ENCODE assay signal across 9 cellular contexts in genomic region chr17:35795871-35796265, GRCh38. TPM values are rescaled to one million over a fixed set of nuclear protein-coding genes. Genes with fewer than 3 reads are reported as not detected.
DNase-seq lines count a peak whose midpoint lies in the region; ATAC-seq, FAIRE-seq and TF ChIP-seq lines count a peak whose summit lies in the region.
"Had no signal": no experiment of that assay in that cellular context is flagged by ENCODE, and none has a peak within 500 bp of the region (broad histone marks: within the 10 kb centered on the region; RNA-seq: fewer than 3 reads in every experiment).

No MANE protein-coding gene starts in this region.

- no peaks in the 10 kb centered on the region for H3K79me2 ChIP-seq in PC-3 (ENCODE audit: low read length)

- BruUV-seq in PC-3 (replicated peaks; lab: Mats Ljungman, UMichigan), result no TSS peak

- CTCF ChIA-PET in PC-3 (lab: Charles Lee), result no interaction called here

- peak overlapping the region; percentile 48 to 80 (median 70) for H3K4me3 Mint-ChIP-seq in CD4-positive, CD25-positive, alpha-beta regulatory T cell

- H2BK5ac ChIP-seq in neuronal stem cell (ENCODE audit: low read length), result peak overlapping the region; percentile 67

- H2BK120ac ChIP-seq in neuronal stem cell (ENCODE audit: low read depth, low read length), result no peak overlapping the region

- H3K27ac Mint-ChIP-seq in CD4-positive, CD25-positive, alpha-beta regulatory T cell, result peak overlapping the region in 1 of 3 donors; percentile 40

- H3K23ac ChIP-seq in neuronal stem cell (ENCODE audit: low read depth, low read length, poor library complexity), result peak overlapping the region; percentile 85

- no peaks in the 10 kb centered on the region for H3K9me3 ChIP-seq in CD4-positive, CD25-positive, alpha-beta regulatory T cell (ENCODE audit: control insufficient read depth in 2 of 2, low read length in 2 of 2)
- no peaks in the 10 kb centered on the region for H3K9me3 ChIP-seq in PC-3 (ENCODE audit: low read length)
- H3K9me3 ChIP-seq in neuronal stem cell (replicated peaks in 1 of 2; ENCODE audit: control insufficient read depth in 2 of 2, insufficient read depth in 1 of 2, low read depth in 1 of 2, low read length in 2 of 2), result no peaks in the 10 kb centered on the region

- H3K9me3 Mint-ChIP-seq in CD4-positive, CD25-positive, alpha-beta regulatory T cell, result peaks cover 0 to 5% (median 0%) of the 10 kb centered on the region in 7 donors

- H2AFZ ChIP-seq in PC-3 (ENCODE audit: low read length) (peak overlapping the region; percentile 80), neuronal stem cell (ENCODE audit: low read length) (peak overlapping the region; percentile 83)

- no peak overlapping the region for H4K8ac ChIP-seq in neuronal stem cell (ENCODE audit: low read depth, low read length)

- DNase-seq in CD4-positive, CD25-positive, alpha-beta regulatory T cell, result no peak
- no peak for DNase-seq in PC-3
- DNase-seq in epithelial cell of esophagus (ENCODE audit: low read depth), result no peak
- DNase-seq in neuronal stem cell (ENCODE audit: low spot score), result no peak
- DNase-seq in RCC 7860 (ENCODE audit: low spot score), result no peak
- no peak for DNase-seq in activated effector memory CD4-positive, alpha-beta T cell treated with Interleukin-2 at 50 U/mL for 16 hours
- DNase-seq in germinal center (ENCODE audit: low spot score), result no peak

- H3K14ac ChIP-seq in neuronal stem cell (ENCODE audit: low read length), result peak overlapping the region; percentile 10

- no peak overlapping the region for H4K91ac ChIP-seq in neuronal stem cell (ENCODE audit: low read depth, low read length, poor library complexity)

- WGBS in neuronal stem cell (ENCODE audit: extremely low coverage in 2 of 2, insufficient read length in 2 of 2, insufficient replicate concordance in 1 of 2), 2 donors, result no CpG with 5 or more reads among the region's 8 CpGs

- TF ChIP-seq CTCF in PC-3 (conservative IDR thresholded peaks at IDR 0.05; ENCODE audit: low read depth, low read length) (no peak), epithelial cell of esophagus (IDR thresholded peaks at IDR 0.05; ENCODE audit: insufficient read depth, low read depth, low read length, missing control alignments) (no peak)

- H3K36me3 Mint-ChIP-seq in CD4-positive, CD25-positive, alpha-beta regulatory T cell, result no peaks in the 10 kb centered on the region

- H3K36me3 ChIP-seq in CD4-positive, CD25-positive, alpha-beta regulatory T cell (ENCODE audit: control insufficient read depth, insufficient read depth, low read length), result no peaks in the 10 kb centered on the region
- H3K36me3 ChIP-seq in PC-3 (ENCODE audit: low read depth, low read length) (no peaks in the 10 kb centered on the region), neuronal stem cell (replicated peaks in 1 of 2; ENCODE audit: control insufficient read depth in 2 of 2, insufficient read depth in 2 of 2, low read length in 2 of 2) (no peaks in the 10 kb centered on the region)

- H3K4me1 Mint-ChIP-seq in CD4-positive, CD25-positive, alpha-beta regulatory T cell, result peaks cover 0 to 19% (median 2%) of the 10 kb centered on the region in 4 donors

- H3K27ac ChIP-seq in CD4-positive, CD25-positive, alpha-beta regulatory T cell (ENCODE audit: insufficient read depth, low read length, poor library complexity, severe bottlenecking), result no peak overlapping the region
- H3K27ac ChIP-seq in PC-3 (ENCODE audit: low read length) (no peak overlapping the region), neuronal stem cell (replicated peaks; ENCODE audit: low read length) (no peak overlapping the region)

- H3K4ac ChIP-seq in neuronal stem cell (ENCODE audit: low read length), result no peak overlapping the region

- no peak for FAIRE-seq in RCC 7860 (lab: Jason Lieb, UNC)

- intact Hi-C loops in PC-3 (cut with micrococcal nuclease), result no loop called here

- H3K27me3 Mint-ChIP-seq in CD4-positive, CD25-positive, alpha-beta regulatory T cell, result peaks cover 75% of the 10 kb centered on the region

- H3K9me2 ChIP-seq in PC-3 (replicated peaks; ENCODE audit: low read length), result no peaks in the 10 kb centered on the region

- H3K18ac ChIP-seq in neuronal stem cell (ENCODE audit: low read length), result peak overlapping the region; percentile 32

- peaks cover 33% of the 10 kb centered on the region for H3K27me3 ChIP-seq in CD4-positive, CD25-positive, alpha-beta regulatory T cell (ENCODE audit: control insufficient read depth, insufficient read depth, low read length)
- H3K27me3 ChIP-seq in PC-3 (ENCODE audit: low read length) (no peaks in the 10 kb centered on the region), neuronal stem cell (ENCODE audit: control insufficient read depth in 3 of 3, insufficient read depth in 3 of 3, low read depth in 1 of 3, low read length in 3 of 3) (peaks cover 7 to 97% (median 55%) of the 10 kb centered on the region in 3 experiments)

- H2BK15ac ChIP-seq in neuronal stem cell (ENCODE audit: low read length), result no peak overlapping the region

- no peaks in the 10 kb centered on the region for H3K79me1 ChIP-seq in neuronal stem cell (ENCODE audit: low read depth, low read length)

- no peak overlapping the region for H2BK12ac ChIP-seq in neuronal stem cell (ENCODE audit: low read length)

- no peaks in the 10 kb centered on the region for H3F3A ChIP-seq in PC-3 (ENCODE audit: low read length, unreplicated experiment)

- H2AK5ac ChIP-seq in neuronal stem cell (ENCODE audit: low read depth, low read length), result no peak overlapping the region

- no peak overlapping the region for H3K9ac ChIP-seq in PC-3 (ENCODE audit: low read length)
- H3K9ac ChIP-seq in neuronal stem cell (ENCODE audit: low read depth, low read length, poor library complexity), result peak overlapping the region; percentile 1

- peak overlapping the region; percentile 88 for H3K4me2 ChIP-seq in PC-3 (ENCODE audit: low read length)
- peak overlapping the region; percentile 100 for H3K4me2 ChIP-seq in neuronal stem cell (ENCODE audit: insufficient read depth, low read length, poor library complexity, severe bottlenecking)

- H4K20me1 ChIP-seq in PC-3 (ENCODE audit: low read length), result no peaks in the 10 kb centered on the region

- POLR2A ChIA-PET in PC-3 (lab: Charles Lee; ENCODE audit: unreplicated experiment), result no interaction called here

- H3K4me1 ChIP-seq in CD4-positive, CD25-positive, alpha-beta regulatory T cell (ENCODE audit: control insufficient read depth, insufficient read depth, low read length, poor library complexity, severe bottlenecking), result peaks cover 13% of the 10 kb centered on the region
- peaks cover 10% of the 10 kb centered on the region; the same call in 1 of the 2 replicates for H3K4me1 ChIP-seq in PC-3 (ENCODE audit: insufficient read depth, low read length)
- peaks cover 2% of the 10 kb centered on the region in 2 donors for H3K4me1 ChIP-seq in neuronal stem cell (ENCODE audit: control insufficient read depth in 2 of 2, insufficient read depth in 1 of 2, low read depth in 1 of 2, low read length in 2 of 2)

- peak overlapping the region; percentile 37 for H3K4me3 ChIP-seq in CD4-positive, CD25-positive, alpha-beta regulatory T cell (ENCODE audit: low read depth, low read length)
- H3K4me3 ChIP-seq in PC-3 (ENCODE audit: low read length) (peak overlapping the region; percentile 67), epithelial cell of esophagus (ENCODE audit: low read length) (peak overlapping the region; percentile 73), neuronal stem cell (ENCODE audit: low read length in 2 of 2) (peak overlapping the region; percentile 20 to 61)

- no peak for ATAC-seq in CD4-positive, CD25-positive, alpha-beta regulatory T cell (ENCODE audit: low read depth in 2 of 2)
- ATAC-seq in PC-3 (no peak), HG02610 (IDR thresholded peaks at IDR 0.05; ENCODE audit: unreplicated experiment) (no peak)

RNA-seq across cellular contexts. Expression of gene MMP28, which starts 0.4 kb away (rescaled TPM):
- total RNA-seq in CD4-positive, CD25-positive, alpha-beta regulatory T cell, result not detected
- 1 to 10 TPM in 2 of 4 donors, under 1 TPM in 1, not detected in 1; 0.80 to 4.3 (median 2.7) TPM for polyA plus RNA-seq in CD4-positive, CD25-positive, alpha-beta regulatory T cell
- total RNA-seq in PC-3 (2014; rRNA removed), result 1.6 and 2.4 TPM in 2 replicates
- 0.53 TPM for polyA plus RNA-seq in neuronal stem cell (2013, experiment 1 of 2)
- 0.40 TPM for polyA plus RNA-seq in neuronal stem cell (2013, experiment 2 of 2)

RNA-seq across cellular contexts. Expression of gene TAF15, which starts 13.4 kb away (rescaled TPM):
- total RNA-seq in CD4-positive, CD25-positive, alpha-beta regulatory T cell, result 186 TPM
- 10 to 100 TPM in 3 of 4 donors, 1 to 10 TPM in 1; 8.8 to 19.8 (median 15.0) TPM for polyA plus RNA-seq in CD4-positive, CD25-positive, alpha-beta regulatory T cell
- 32.4 and 48.1 TPM in 2 replicates for total RNA-seq in PC-3 (2014; rRNA removed)
- 162 TPM for polyA plus RNA-seq in neuronal stem cell (2013, experiment 1 of 2)
- 163 TPM for polyA plus RNA-seq in neuronal stem cell (2013, experiment 2 of 2)

RNA-seq across cellular contexts. Expression of gene C17orf50, which starts 35.2 kb away (rescaled TPM):
- total RNA-seq in CD4-positive, CD25-positive, alpha-beta regulatory T cell, result not detected
- not detected for polyA plus RNA-seq in CD4-positive, CD25-positive, alpha-beta regulatory T cell
- not detected in 2 replicates for total RNA-seq in PC-3 (2014; rRNA removed)
- polyA plus RNA-seq in neuronal stem cell (2013, experiment 1 of 2), result 0.24 TPM
- 0.32 TPM for polyA plus RNA-seq in neuronal stem cell (2013, experiment 2 of 2)
- total RNA-seq: HT1080 had no signal

RNA-seq across cellular contexts. Expression of gene GAS2L2, which starts 42.8 kb away (rescaled TPM):
- total RNA-seq in CD4-positive, CD25-positive, alpha-beta regulatory T cell, result not detected
- not detected for polyA plus RNA-seq in CD4-positive, CD25-positive, alpha-beta regulatory T cell
- not detected in 2 replicates for total RNA-seq in PC-3 (2014; rRNA removed)
- polyA plus RNA-seq in neuronal stem cell (2013, experiment 1 of 2), result 0.15 TPM
- 0.19 TPM for polyA plus RNA-seq in neuronal stem cell (2013, experiment 2 of 2)
